10 cellular contexts compared by ENCODE assay signal in genomic region chr16:88978608-88979346, GRCh38. TPM values are rescaled to one million over a fixed set of nuclear protein-coding genes. Genes with fewer than 3 reads are reported as not detected.
DNase-seq lines count a peak whose midpoint lies in the region; ATAC-seq and TF ChIP-seq lines count a peak whose summit lies in the region.
"Had no signal": no experiment of that assay in that cellular context is flagged by ENCODE, and none has a peak within 500 bp of the region (broad histone marks: within the 10 kb centered on the region; RNA-seq: fewer than 3 reads in every experiment).

No MANE protein-coding gene starts in this region.

- peak; percentile 34 for TF ChIP-seq POLR2A in GM10847 (IDR thresholded peaks at IDR 0.05; ENCODE audit: extremely low read depth, insufficient read length)

- ATAC-seq in GM21423 (IDR thresholded peaks at IDR 0.05; ENCODE audit: unreplicated experiment): peak; percentile 42
- peak; percentile 19 for ATAC-seq in effector memory CD8-positive, alpha-beta T cell (replicated peaks)
- no peak for ATAC-seq in HG03025 (IDR thresholded peaks at IDR 0.05; ENCODE audit: low FRiP score, unreplicated experiment)
- no peak for ATAC-seq in CD4-positive, alpha-beta T cell (ENCODE audit: poor library complexity)

- no peaks in the 10 kb centered on the region for H3K36me3 ChIP-seq in KMS-11 (ENCODE audit: insufficient read depth)

- H3K79me2 ChIP-seq in KMS-11 (ENCODE audit: insufficient read depth, low read depth): no peaks in the 10 kb centered on the region

- peak overlapping the region; percentile 30 for H3K27ac ChIP-seq in KMS-11
- no peak overlapping the region for H3K27ac ChIP-seq in CD4-positive, alpha-beta T cell (ENCODE audit: low read depth, low read length)

- DNase-seq in effector memory CD8-positive, alpha-beta T cell: no peak
- DNase-seq in iPS-NIHi7 (ENCODE audit: extremely low spot score) (no peak), NCI-H345 (lab: John Stamatoyannopoulos, UW) (no peak)
- no peak for DNase-seq in CD4-positive, alpha-beta T cell
- DNase-seq: NCI-H2107, occipital lobe had no signal

- intact Hi-C loops in CD4-positive, alpha-beta T cell (cut with DNase I, micrococcal nuclease): no loop called here

- H3K4me3 Mint-ChIP-seq in effector memory CD8-positive, alpha-beta T cell: no peak overlapping the region
- no peak overlapping the region for H3K4me3 Mint-ChIP-seq in CD4-positive, alpha-beta T cell

- CTCF ChIA-PET in CD4-positive, alpha-beta T cell (lab: Charles Lee): no interaction called here

- H3K4me1 ChIP-seq in KMS-11 (ENCODE audit: low read depth, poor library complexity, severe bottlenecking): peaks cover 22% of the 10 kb centered on the region

- peak overlapping the region; percentile 69 for H3K4me2 ChIP-seq in KMS-11

- H3K9me3 Mint-ChIP-seq in effector memory CD8-positive, alpha-beta T cell: no peaks in the 10 kb centered on the region
- H3K9me3 Mint-ChIP-seq in CD4-positive, alpha-beta T cell: no peaks in the 10 kb centered on the region

- H3K4me1 Mint-ChIP-seq in effector memory CD8-positive, alpha-beta T cell (ENCODE audit: low read depth in 2 of 2): peaks cover 0 to 11% of the 10 kb centered on the region in 2 donors
- H3K4me1 Mint-ChIP-seq in CD4-positive, alpha-beta T cell (ENCODE audit: low read depth): no peaks in the 10 kb centered on the region

- POLR2A ChIA-PET in CD4-positive, alpha-beta T cell (lab: Charles Lee): no interaction called here

- H3K27me3 Mint-ChIP-seq in effector memory CD8-positive, alpha-beta T cell: peaks cover 48 to 94% of the 10 kb centered on the region in 2 donors
- peaks cover 20% of the 10 kb centered on the region for H3K27me3 Mint-ChIP-seq in CD4-positive, alpha-beta T cell

- H3K27me3 ChIP-seq in KMS-11 (ENCODE audit: insufficient read depth, low read depth): peaks cover 53% of the 10 kb centered on the region
- peaks cover 41% of the 10 kb centered on the region for H3K27me3 ChIP-seq in CD4-positive, alpha-beta T cell (ENCODE audit: control insufficient read depth, insufficient read depth, low read length)

- peak overlapping the region; percentile 32 for H2AFZ ChIP-seq in KMS-11 (ENCODE audit: low read depth)

- H4K20me1 ChIP-seq in KMS-11 (ENCODE audit: insufficient read depth): no peaks in the 10 kb centered on the region

- H3K27ac Mint-ChIP-seq in effector memory CD8-positive, alpha-beta T cell: no peak overlapping the region
- no peak overlapping the region for H3K27ac Mint-ChIP-seq in CD4-positive, alpha-beta T cell

- no peak overlapping the region for H3K4me3 ChIP-seq in KMS-11 (IDR thresholded peaks at IDR 0.05; ENCODE audit: insufficient read depth, low read depth, low read length)

- peak overlapping the region; percentile 16 for H3K9ac ChIP-seq in KMS-11

- TF ChIP-seq CTCF in KMS-11 (conservative IDR thresholded peaks at IDR 0.05; ENCODE audit: low read depth, low read length): no peak
- no peak for TF ChIP-seq CTCF in CD4-positive, alpha-beta T cell (IDR thresholded peaks at IDR 0.05)

- peaks cover 4% of the 10 kb centered on the region for H3K36me3 Mint-ChIP-seq in effector memory CD8-positive, alpha-beta T cell (ENCODE audit: insufficient read depth)
- H3K36me3 Mint-ChIP-seq in CD4-positive, alpha-beta T cell (ENCODE audit: low read depth): no peaks in the 10 kb centered on the region

- H3K9me3 ChIP-seq in CD4-positive, alpha-beta T cell (ENCODE audit: control insufficient read depth, low read length): no peaks in the 10 kb centered on the region

RNA-seq across cellular contexts. Expression of gene CBFA2T3, which starts 1.8 kb away (rescaled TPM):
- 1 to 10 TPM in 1 of 2 experiments, under 1 TPM in 1; 0.80 to 1.6 TPM for total RNA-seq in CD4-positive, alpha-beta T cell

Comparison
In these comparisons a context has a peak if more than half of its experiments do, and no peak if none do; other contexts are left out.
1. ATAC-seq: peak in GM21423 (single experiment) and effector memory CD8-positive, alpha-beta T cell (single experiment); none in HG03025 (single experiment) and CD4-positive, alpha-beta T cell (single experiment).